Comparison of ENCODE assay signal across 1 cellular context in genomic region chr11:67632175-67632981, GRCh38.
TF ChIP-seq lines count a peak whose summit lies in the region.

No MANE protein-coding gene starts in this region.

TF ChIP-seq in HepG2, 621 proteins besides CTCF, POLR2A, EP300 and RAD21 (continued from another document and continues in another):
- TF ChIP-seq ZHX1 (CRISPR knock-in tag; IDR thresholded peaks at IDR 0.05; ENCODE audit: low read depth) (peak; percentile 69; the same call in 1 of the 2 replicates), SRSF9 (IDR thresholded peaks at IDR 0.05; ENCODE audit: borderline replicate concordance, insufficient read depth, low read depth, low read length, poor library complexity, severe bottlenecking) (no peak), NCOA2 (CRISPR knock-in tag; IDR thresholded peaks at IDR 0.05) (peak; percentile 36; the same call in 1 of the 2 replicates), TMF1 (CRISPR knock-in tag; IDR thresholded peaks at IDR 0.05; ENCODE audit: low read depth) (no peak), SAP130 (CRISPR knock-in tag; IDR thresholded peaks at IDR 0.05; ENCODE audit: low read depth) (peak; percentile 24; the same call in 1 of the 2 replicates), ZNF230 (CRISPR knock-in tag; IDR thresholded peaks at IDR 0.05) (peak; percentile 11; the same call in 1 of the 2 replicates), FOXA3 (CRISPR knock-in tag; IDR thresholded peaks at IDR 0.05) (no peak), KLF16 (CRISPR knock-in tag; IDR thresholded peaks at IDR 0.05) (no peak), ARID4A (CRISPR knock-in tag; IDR thresholded peaks at IDR 0.05; ENCODE audit: borderline replicate concordance) (peak; percentile 31; the same call in 1 of the 2 replicates), CSRNP1 (CRISPR knock-in tag; IDR thresholded peaks at IDR 0.05) (no peak; the same call in 1 of the 2 replicates), KDM5A (IDR thresholded peaks at IDR 0.05; ENCODE audit: borderline replicate concordance, low read length) (no peak), ZMAT3 (CRISPR knock-in tag; conservative IDR thresholded peaks at IDR 0.05) (0 out of 2 replicates have a peak, but pooled peaks have one; percentile 41), ZNF292 (CRISPR knock-in tag; IDR thresholded peaks at IDR 0.05; ENCODE audit: borderline replicate concordance, low read depth) (peak; percentile 80), NFE2L2 (IDR thresholded peaks at IDR 0.05; ENCODE audit: low read length) (no peak), ZNF10 (CRISPR knock-in tag; IDR thresholded peaks at IDR 0.05; ENCODE audit: borderline replicate concordance, low read depth) (no peak), MAZ (IDR thresholded peaks at IDR 0.05; ENCODE audit: borderline replicate concordance, low read depth, low read length) (0 out of 2 replicates have a peak, but pooled peaks have one; percentile 10), MAZ (CRISPR knock-in tag; IDR thresholded peaks at IDR 0.05; ENCODE audit: low read depth) (peak; percentile 23; the same call in 1 of the 2 replicates), PRDM4 (CRISPR knock-in tag; IDR thresholded peaks at IDR 0.05; ENCODE audit: borderline replicate concordance) (no peak), SKI (IDR thresholded peaks at IDR 0.05; ENCODE audit: partially characterized antibody) (peak; percentile 9), MBD4 (IDR thresholded peaks at IDR 0.05; ENCODE audit: borderline replicate concordance, low read length) (no peak), PRPF4 (IDR thresholded peaks at IDR 0.05; ENCODE audit: low read depth, low read length, poor library complexity, severe bottlenecking) (no peak), EED (CRISPR knock-in tag; IDR thresholded peaks at IDR 0.05) (no peak), HDAC2 (CRISPR knock-in tag; IDR thresholded peaks at IDR 0.05) (0 out of 2 replicates have a peak, but pooled peaks have one; percentile 35), ZNF264 (CRISPR knock-in tag; IDR thresholded peaks at IDR 0.05) (peak; percentile 68), ZNF414 (CRISPR knock-in tag; IDR thresholded peaks at IDR 0.05) (0 out of 2 replicates have a peak, but pooled peaks have one; percentile 30), ZNF281 (CRISPR knock-in tag; IDR thresholded peaks at IDR 0.05; ENCODE audit: borderline replicate concordance) (peak; percentile 95), TFE3 (CRISPR knock-in tag; IDR thresholded peaks at IDR 0.05) (no peak), GZF1 (CRISPR knock-in tag; IDR thresholded peaks at IDR 0.05) (peak; percentile 82; the same call in 1 of the 2 replicates), POLR2AphosphoS5 (IDR thresholded peaks at IDR 0.05; ENCODE audit: low read depth, low read length) (peak; percentile 52; the same call in 1 of the 2 replicates), ZNF616 (CRISPR knock-in tag; IDR thresholded peaks at IDR 0.05; ENCODE audit: low read depth) (no peak), ZNF746 (CRISPR knock-in tag; IDR thresholded peaks at IDR 0.05) (peak; percentile 68; the same call in 1 of the 2 replicates), ZFP91 (CRISPR knock-in tag; IDR thresholded peaks at IDR 0.05; ENCODE audit: borderline replicate concordance) (peak; percentile 66; the same call in 1 of the 2 replicates), ZNF781 (CRISPR knock-in tag; IDR thresholded peaks at IDR 0.05; ENCODE audit: borderline replicate concordance, not compliant biosample characterization) (peak; percentile 38), ZNF740 (CRISPR knock-in tag; IDR thresholded peaks at IDR 0.05) (no peak; the same call in 1 of the 2 replicates), ZNF782 (CRISPR knock-in tag; IDR thresholded peaks at IDR 0.05; ENCODE audit: borderline replicate concordance) (0 out of 2 replicates have a peak, but pooled peaks have one; percentile 76), ZBTB26 (CRISPR knock-in tag; IDR thresholded peaks at IDR 0.05; ENCODE audit: borderline replicate concordance) (no peak), ZSCAN9 (CRISPR knock-in tag; IDR thresholded peaks at IDR 0.05; ENCODE audit: borderline replicate concordance) (0 out of 2 replicates have a peak, but pooled peaks have one; percentile 26), ZBTB21 (CRISPR knock-in tag; IDR thresholded peaks at IDR 0.05) (no peak)
